Comparison of ENCODE assay signal across 13 cellular contexts in the genomic region with DNA sequence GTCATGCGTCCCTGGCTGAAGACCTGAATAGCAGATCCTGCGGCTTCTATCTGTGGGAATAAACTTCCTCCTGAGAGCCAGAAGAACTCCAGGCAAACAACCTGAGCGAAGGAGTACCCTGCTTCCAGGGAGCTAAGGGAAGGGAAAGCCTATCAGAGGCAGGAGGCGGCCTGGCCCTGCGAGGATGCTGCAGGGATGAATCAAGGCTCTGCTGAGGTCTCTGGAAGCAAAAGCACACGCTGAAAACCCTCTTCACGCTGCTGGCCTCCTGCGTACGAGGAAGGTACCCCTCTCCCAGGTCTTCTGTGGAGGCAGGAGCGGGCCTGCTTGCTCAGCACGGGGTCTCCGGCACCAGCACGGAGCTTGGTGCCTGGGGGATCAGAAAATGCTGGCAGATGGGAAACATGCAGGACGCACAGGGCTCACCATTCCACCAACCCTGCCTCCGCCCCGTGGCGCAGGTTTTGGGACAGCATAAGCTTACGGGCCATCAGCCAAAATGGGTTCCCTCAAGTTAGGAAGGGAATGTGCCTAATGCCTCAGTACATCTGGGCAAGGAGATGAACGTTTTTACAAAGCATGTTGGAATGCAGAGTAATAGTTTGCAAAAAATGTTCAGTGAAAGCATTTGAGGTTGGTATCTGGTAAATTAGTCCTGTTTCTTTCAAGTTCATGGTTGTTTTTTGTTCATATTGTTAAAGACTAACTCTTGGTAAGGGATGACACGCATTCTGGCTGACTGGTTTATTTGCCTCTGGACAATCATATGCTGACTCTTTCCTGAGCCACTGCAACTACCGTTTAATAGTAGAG.
A peak's percentile ranks its signal among the peaks of the same experiment; 100 is the strongest.
DNase-seq lines count a peak whose midpoint lies in the region; ATAC-seq and TF ChIP-seq lines count a peak whose summit lies in the region.
"Had no signal": no experiment of that assay in that cellular context is flagged by ENCODE, and none has a peak within 500 bp of the region (broad histone marks: within the 10 kb centered on the region; RNA-seq: fewer than 3 reads in every experiment).

No MANE protein-coding gene starts in this region.

- peaks cover 55% of the 10 kb centered on the region for H3K4me1 Mint-ChIP-seq in T-helper 1 cell treated with Interleukin-12 subunit alpha and Interleukin-12 subunit beta and Interleukin-4 antibody, amounts not matched to agents 30 μg/mL and 1 μg/mL, for 36 hours (ENCODE audit: low read depth)

- peak overlapping the region; percentile 2 for H3K27ac Mint-ChIP-seq in T-helper 1 cell treated with Interleukin-12 subunit alpha and Interleukin-12 subunit beta and Interleukin-4 antibody, amounts not matched to agents 30 μg/mL and 1 μg/mL, for 36 hours

- H3K36me3 Mint-ChIP-seq in T-helper 1 cell treated with Interleukin-12 subunit alpha and Interleukin-12 subunit beta and Interleukin-4 antibody, amounts not matched to agents 30 μg/mL and 1 μg/mL, for 36 hours (ENCODE audit: low read depth) = peaks cover 51% of the 10 kb centered on the region

- ATAC-seq in SK-N-SH treated with all-trans-retinoic acid at 6 μM for 48 hours (peak; percentile 81), HG02678 (IDR thresholded peaks at IDR 0.05; ENCODE audit: unreplicated experiment) (no peak), HG02759 (IDR thresholded peaks at IDR 0.05; ENCODE audit: unreplicated experiment) (no peak)
- ATAC-seq: activated CD4-positive, CD25-positive, alpha-beta regulatory T cell treated with anti-CD3 and anti-CD28 coated beads, Interleukin-2, amount 50 U/mL, for 24 hours had no signal

- DNase-seq in T-helper 1 cell = no peak
- DNase-seq in fibroblast of mammary gland (ENCODE audit: low read depth) = peak; percentile 63
- no peak for DNase-seq in DMS114 treated with DMSO at 0.1 percent for 48 hours (lab: John Stamatoyannopoulos, UW; ENCODE audit: unreplicated experiment)
- DNase-seq: anterior cingulate cortex, NCI-H1930, Peyer's patch had no signal

- H3K4me3 ChIP-seq in fibroblast of mammary gland (ENCODE audit: control insufficient read depth, low read depth, low read length) (no peak overlapping the region), skin epidermis (peak overlapping the region in 1 of 7 experiments; percentile 12)
- H3K4me3 ChIP-seq: Peyer's patch had no signal

- peak overlapping the region in 16 of 21 experiments; percentile 7 to 73 (median 44) for H3K27ac ChIP-seq in skin epidermis
- H3K27ac ChIP-seq: 22Rv1, Peyer's patch had no signal

- no peaks in the 10 kb centered on the region for H3K9me3 Mint-ChIP-seq in T-helper 1 cell treated with Interleukin-12 subunit alpha and Interleukin-12 subunit beta and Interleukin-4 antibody, amounts not matched to agents 30 μg/mL and 1 μg/mL, for 36 hours

- H3K4me3 Mint-ChIP-seq in T-helper 1 cell treated with Interleukin-12 subunit alpha and Interleukin-12 subunit beta and Interleukin-4 antibody, amounts not matched to agents 30 μg/mL and 1 μg/mL, for 36 hours = no peak overlapping the region

- H3K27me3 Mint-ChIP-seq in T-helper 1 cell treated with Interleukin-12 subunit alpha and Interleukin-12 subunit beta and Interleukin-4 antibody, amounts not matched to agents 30 μg/mL and 1 μg/mL, for 36 hours (ENCODE audit: low read depth) = no peaks in the 10 kb centered on the region

- TF ChIP-seq CTCF in fibroblast of mammary gland (conservative IDR thresholded peaks at IDR 0.05; ENCODE audit: control insufficient read depth, insufficient read depth, low read depth, low read length) = no peak

TF ChIP-seq in SK-N-SH treated with all-trans-retinoic acid at 6 μM for 48 hours, 23 proteins besides CTCF, POLR2A, EP300 and RAD21:
- TF ChIP-seq GLIS3 (CRISPR knock-in tag; IDR thresholded peaks at IDR 0.05) (no peak), TCF4 (CRISPR knock-in tag; IDR thresholded peaks at IDR 0.05; ENCODE audit: borderline replicate concordance) (no peak), OSR1 (CRISPR knock-in tag; IDR thresholded peaks at IDR 0.05) (no peak), ESRRG (CRISPR knock-in tag; IDR thresholded peaks at IDR 0.05) (no peak), ZFP30 (CRISPR knock-in tag; IDR thresholded peaks at IDR 0.05) (no peak), ISL1 (CRISPR knock-in tag; IDR thresholded peaks at IDR 0.05) (no peak), ZC3H10 (CRISPR knock-in tag; IDR thresholded peaks at IDR 0.05) (no peak), SNAI2 (CRISPR knock-in tag; IDR thresholded peaks at IDR 0.05) (no peak), ZNF70 (CRISPR knock-in tag; IDR thresholded peaks at IDR 0.05) (no peak), BACH2 (CRISPR knock-in tag; IDR thresholded peaks at IDR 0.05; ENCODE audit: borderline replicate concordance) (no peak), RARB (CRISPR knock-in tag; IDR thresholded peaks at IDR 0.05) (no peak), CREB5 (CRISPR knock-in tag; IDR thresholded peaks at IDR 0.05; ENCODE audit: low read depth) (no peak)
- TF ChIP-seq, protein P1, sequence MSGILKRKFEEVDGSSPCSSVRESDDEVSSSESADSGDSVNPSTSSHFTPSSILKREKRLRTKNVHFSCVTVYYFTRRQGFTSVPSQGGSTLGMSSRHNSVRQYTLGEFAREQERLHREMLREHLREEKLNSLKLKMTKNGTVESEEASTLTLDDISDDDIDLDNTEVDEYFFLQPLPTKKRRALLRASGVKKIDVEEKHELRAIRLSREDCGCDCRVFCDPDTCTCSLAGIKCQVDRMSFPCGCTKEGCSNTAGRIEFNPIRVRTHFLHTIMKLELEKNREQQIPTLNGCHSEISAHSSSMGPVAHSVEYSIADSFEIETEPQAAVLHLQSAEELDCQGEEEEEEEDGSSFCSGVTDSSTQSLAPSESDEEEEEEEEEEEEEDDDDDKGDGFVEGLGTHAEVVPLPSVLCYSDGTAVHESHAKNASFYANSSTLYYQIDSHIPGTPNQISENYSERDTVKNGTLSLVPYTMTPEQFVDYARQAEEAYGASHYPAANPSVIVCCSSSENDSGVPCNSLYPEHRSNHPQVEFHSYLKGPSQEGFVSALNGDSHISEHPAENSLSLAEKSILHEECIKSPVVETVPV (CRISPR knock-in tag; IDR thresholded peaks at IDR 0.05) = no peak
- TF ChIP-seq, protein P2, sequence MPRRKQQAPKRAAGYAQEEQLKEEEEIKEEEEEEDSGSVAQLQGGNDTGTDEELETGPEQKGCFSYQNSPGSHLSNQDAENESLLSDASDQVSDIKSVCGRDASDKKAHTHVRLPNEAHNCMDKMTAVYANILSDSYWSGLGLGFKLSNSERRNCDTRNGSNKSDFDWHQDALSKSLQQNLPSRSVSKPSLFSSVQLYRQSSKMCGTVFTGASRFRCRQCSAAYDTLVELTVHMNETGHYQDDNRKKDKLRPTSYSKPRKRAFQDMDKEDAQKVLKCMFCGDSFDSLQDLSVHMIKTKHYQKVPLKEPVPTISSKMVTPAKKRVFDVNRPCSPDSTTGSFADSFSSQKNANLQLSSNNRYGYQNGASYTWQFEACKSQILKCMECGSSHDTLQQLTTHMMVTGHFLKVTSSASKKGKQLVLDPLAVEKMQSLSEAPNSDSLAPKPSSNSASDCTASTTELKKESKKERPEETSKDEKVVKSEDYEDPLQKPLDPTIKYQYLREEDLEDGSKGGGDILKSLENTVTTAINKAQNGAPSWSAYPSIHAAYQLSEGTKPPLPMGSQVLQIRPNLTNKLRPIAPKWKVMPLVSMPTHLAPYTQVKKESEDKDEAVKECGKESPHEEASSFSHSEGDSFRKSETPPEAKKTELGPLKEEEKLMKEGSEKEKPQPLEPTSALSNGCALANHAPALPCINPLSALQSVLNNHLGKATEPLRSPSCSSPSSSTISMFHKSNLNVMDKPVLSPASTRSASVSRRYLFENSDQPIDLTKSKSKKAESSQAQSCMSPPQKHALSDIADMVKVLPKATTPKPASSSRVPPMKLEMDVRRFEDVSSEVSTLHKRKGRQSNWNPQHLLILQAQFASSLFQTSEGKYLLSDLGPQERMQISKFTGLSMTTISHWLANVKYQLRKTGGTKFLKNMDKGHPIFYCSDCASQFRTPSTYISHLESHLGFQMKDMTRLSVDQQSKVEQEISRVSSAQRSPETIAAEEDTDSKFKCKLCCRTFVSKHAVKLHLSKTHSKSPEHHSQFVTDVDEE (CRISPR knock-in tag; IDR thresholded peaks at IDR 0.05) = no peak
